Comparison of ENCODE assay signal across 9 cellular contexts in genomic region chr6:163405412-163406309, GRCh38. TPM values are rescaled to one million over a fixed set of nuclear protein-coding genes. Genes with fewer than 3 reads are reported as not detected.
DNase-seq lines count a peak whose midpoint lies in the region; ATAC-seq, FAIRE-seq and TF ChIP-seq lines count a peak whose summit lies in the region.
"Had no signal": no experiment of that assay in that cellular context is flagged by ENCODE, and none has a peak within 500 bp of the region (broad histone marks: within the 10 kb centered on the region; RNA-seq: fewer than 3 reads in every experiment).

No MANE protein-coding gene starts in this region.

- peak overlapping the region; percentile 52 to 97 (median 79); a peak in 21 of 22 replicates for H3K27ac ChIP-seq in BLaER1 treated with 17β-estradiol and CSF1 and Interleukin-3, amounts not matched to agents 10 nM and 100 nM
- peak overlapping the region; percentile 55 to 86 (median 80) for H3K27ac ChIP-seq in pancreas

- 26 to 29% methylated on average over 18 of the region's 18 CpGs for WGBS in pancreas, 2 donors

- H3K4me1 ChIP-seq in BLaER1 treated with 17β-estradiol and CSF1 and Interleukin-3, amounts not matched to agents 10 nM and 100 nM, result peaks cover 33 to 84% (median 48%) of the 10 kb centered on the region in 10 experiments
- peaks cover 0 to 19% (median 0%) of the 10 kb centered on the region in 3 donors for H3K4me1 ChIP-seq in pancreas

- H3K4me3 Mint-ChIP-seq in activated CD4-positive, alpha-beta memory T cell treated with anti-CD3 and anti-CD28 coated beads, Interleukin-2, amount 10 ng/mL, durations not matched to agents 7 days and 5 days, result peak overlapping the region; percentile 75

- H3K4me1 Mint-ChIP-seq in activated CD4-positive, alpha-beta memory T cell treated with anti-CD3 and anti-CD28 coated beads, Interleukin-2, amount 10 ng/mL, durations not matched to agents 7 days and 5 days, result peaks cover 20% of the 10 kb centered on the region

- peak overlapping the region; percentile 55 to 88 (median 77) for H3K9ac ChIP-seq in BLaER1 treated with 17β-estradiol and CSF1 and Interleukin-3, amounts not matched to agents 10 nM and 100 nM

- no peaks in the 10 kb centered on the region for H4K20me1 ChIP-seq in BLaER1 treated with 17β-estradiol and CSF1 and Interleukin-3, amounts not matched to agents 10 nM and 100 nM

- H3K27me3 ChIP-seq in BLaER1 treated with 17β-estradiol and CSF1 and Interleukin-3, amounts not matched to agents 10 nM and 100 nM, result no peaks in the 10 kb centered on the region
- no peaks in the 10 kb centered on the region for H3K27me3 ChIP-seq in pancreas

- H3K9me3 ChIP-seq in BLaER1 treated with 17β-estradiol and CSF1 and Interleukin-3, amounts not matched to agents 10 nM and 100 nM (replicated peaks in 1 of 11), result peaks cover 0 to 10% (median 7%) of the 10 kb centered on the region in 11 experiments; a peak in 12 of 22 replicates
- no peaks in the 10 kb centered on the region for H3K9me3 ChIP-seq in pancreas

- ATAC-seq in GM19328 (IDR thresholded peaks at IDR 0.05; ENCODE audit: unreplicated experiment), result peak; percentile 76
- peak; percentile 79 for ATAC-seq in HG03378 (IDR thresholded peaks at IDR 0.05; ENCODE audit: unreplicated experiment)
- peak; percentile 84 to 92 (median 90) for ATAC-seq in pancreas

- peak overlapping the region; percentile 74 to 93 (median 85) for H3K4me2 ChIP-seq in BLaER1 treated with 17β-estradiol and CSF1 and Interleukin-3, amounts not matched to agents 10 nM and 100 nM

- 0 out of 22 replicates have a peak, but pooled peaks cover 0 to 4% (median 0%) of the 10 kb centered on the region in 11 experiments for H3K36me3 ChIP-seq in BLaER1 treated with 17β-estradiol and CSF1 and Interleukin-3, amounts not matched to agents 10 nM and 100 nM
- H3K36me3 ChIP-seq in pancreas, result no peaks in the 10 kb centered on the region

- no peaks in the 10 kb centered on the region for H3K9me3 Mint-ChIP-seq in activated CD4-positive, alpha-beta memory T cell treated with anti-CD3 and anti-CD28 coated beads, Interleukin-2, amount 10 ng/mL, durations not matched to agents 7 days and 5 days

- peak; percentile 24 for DNase-seq in activated CD4-positive, alpha-beta memory T cell treated with anti-CD3 and anti-CD28 coated beads, Interleukin-2, amount 10 ng/mL, durations not matched to agents 7 days and 5 days
- DNase-seq in fibroblast of the aortic adventitia (ENCODE audit: low read depth) (peak; percentile 33), pancreas (peak; percentile 37 to 78 (median 62)), activated gamma-delta T cell treated with Interleukin-2 at 50 U/mL for 16 hours (no peak)
- no peak for DNase-seq in stimulated activated naive CD4-positive, alpha-beta T cell treated with Interleukin-2 at 50 U/mL for 16 hours (lab: John Stamatoyannopoulos, UW)

- intact Hi-C loops in pancreas (cut with DNase I), result no loop called here

- no peak for FAIRE-seq in pancreas (lab: Jason Lieb, UNC)
- FAIRE-seq: islet of Langerhans had no signal

- peaks cover 3% of the 10 kb centered on the region for H3K27me3 Mint-ChIP-seq in activated CD4-positive, alpha-beta memory T cell treated with anti-CD3 and anti-CD28 coated beads, Interleukin-2, amount 10 ng/mL, durations not matched to agents 7 days and 5 days

- CTCF ChIA-PET in activated CD4-positive, alpha-beta memory T cell treated with anti-CD3 and anti-CD28 coated beads, Interleukin-2, amount 10 ng/mL, durations not matched to agents 7 days and 5 days (lab: Charles Lee), result no interaction called here

- peak overlapping the region; percentile 67 for H3K27ac Mint-ChIP-seq in activated CD4-positive, alpha-beta memory T cell treated with anti-CD3 and anti-CD28 coated beads, Interleukin-2, amount 10 ng/mL, durations not matched to agents 7 days and 5 days

- POLR2A ChIA-PET in activated CD4-positive, alpha-beta memory T cell treated with anti-CD3 and anti-CD28 coated beads, Interleukin-2, amount 10 ng/mL, durations not matched to agents 7 days and 5 days (lab: Charles Lee), result interaction anchor here (1.1 to 1.9 kb wide), 2 partner anchors 10 kb away, joined by 4 to 12 read pairs; partner anchors contain the start of gene QKI

- TF ChIP-seq CTCF in fibroblast of the aortic adventitia (IDR thresholded peaks at IDR 0.05; ENCODE audit: insufficient read depth, low read length) (no peak), pancreas (IDR thresholded peaks at IDR 0.05) (no peak)

- H3K4me3 ChIP-seq in BLaER1 treated with 17β-estradiol and CSF1 and Interleukin-3, amounts not matched to agents 10 nM and 100 nM, result peak overlapping the region; percentile 31 to 61 (median 45); a peak in 15 of 20 replicates
- H3K4me3 ChIP-seq in fibroblast of the aortic adventitia (ENCODE audit: low read depth, low read length), result peak overlapping the region; percentile 55
- H3K4me3 ChIP-seq in pancreas, result peak overlapping the region in 2 of 4 donors; percentile 3 to 30

- H3K36me3 Mint-ChIP-seq in activated CD4-positive, alpha-beta memory T cell treated with anti-CD3 and anti-CD28 coated beads, Interleukin-2, amount 10 ng/mL, durations not matched to agents 7 days and 5 days (ENCODE audit: low read depth), result no peaks in the 10 kb centered on the region

RNA-seq across cellular contexts. Expression of gene QKI, which starts 8.9 kb away (rescaled TPM):
- total RNA-seq in activated CD4-positive, alpha-beta memory T cell treated with anti-CD3 and anti-CD28 coated beads, Interleukin-2, amount 10 ng/mL, durations not matched to agents 7 days and 5 days, result 10 to 100 TPM; 67.6 to 74.6 TPM
- total RNA-seq in fibroblast of the aortic adventitia (ENCODE audit: low replicate concordance) (125 and 145 TPM in 2 replicates), pancreas (10 to 100 TPM; 18.0 to 52.6 (median 26.5) TPM)
- 10 to 100 TPM in 1 of 2 donors, 1 to 10 TPM in 1; 9.0 to 12.0 TPM for polyA plus RNA-seq in pancreas

Comparison
In these comparisons a context has a peak if more than half of its experiments do, and no peak if none do; other contexts are left out.
1. DNase-seq: peak in activated CD4-positive, alpha-beta memory T cell treated with anti-CD3 and anti-CD28 coated beads, Interleukin-2, amount 10 ng/mL, durations not matched to agents 7 days and 5 days (single experiment), fibroblast of the aortic adventitia (single experiment) and pancreas (6 of 6); none in stimulated activated naive CD4-positive, alpha-beta T cell treated with Interleukin-2 at 50 U/mL for 16 hours (single experiment) and activated gamma-delta T cell treated with Interleukin-2 at 50 U/mL for 16 hours (single experiment).
2. Peak in every context shown above with its lines, with median percentiles within 50 percentile points of each other: ATAC-seq.